In genomic region chr1:162578071-162578705, GRCh38 we compare ENCODE assay signal across 16 cellular contexts.
"Had no signal": no experiment of that assay in that cellular context is flagged by ENCODE, and none has a peak within 500 bp of the region (broad histone marks: within the 10 kb centered on the region; RNA-seq: fewer than 3 reads in every experiment).

No MANE protein-coding gene starts in this region.

- H3K4me1 Mint-ChIP-seq: activated B cell treated with CpG ODN at 0.5 μM for 24 hours; activated CD4-positive, alpha-beta T cell treated with anti-CD3 and anti-CD28 coated beads, Interleukin-2, amount 10 ng/mL, durations not matched to agents 24 days and 14 days; activated naive CD4-positive, alpha-beta T cell treated with anti-CD3 and anti-CD28 coated beads, Interleukin-2, amount 50 U/mL, for 24 hours; neural crest cell had no signal

- H3K27ac Mint-ChIP-seq: activated B cell treated with CpG ODN at 0.5 μM for 24 hours; activated CD4-positive, alpha-beta T cell treated with anti-CD3 and anti-CD28 coated beads, Interleukin-2, amount 10 ng/mL, durations not matched to agents 24 days and 14 days; activated naive CD4-positive, alpha-beta T cell treated with anti-CD3 and anti-CD28 coated beads, Interleukin-2, amount 50 U/mL, for 24 hours; brain; T-helper 1 cell treated with Interleukin-12 subunit alpha and Interleukin-12 subunit beta and Interleukin-4 antibody, amounts not matched to agents 30 μg/mL and 1 μg/mL, for 36 hours had no signal

- H3K9me3 Mint-ChIP-seq: activated B cell treated with CpG ODN at 0.5 μM for 24 hours; activated CD4-positive, alpha-beta T cell treated with anti-CD3 and anti-CD28 coated beads, Interleukin-2, amount 10 ng/mL, durations not matched to agents 24 days and 14 days; activated naive CD4-positive, alpha-beta T cell treated with anti-CD3 and anti-CD28 coated beads, Interleukin-2, amount 50 U/mL, for 24 hours; brain; neural crest cell; T-helper 1 cell treated with Interleukin-12 subunit alpha and Interleukin-12 subunit beta and Interleukin-4 antibody, amounts not matched to agents 30 μg/mL and 1 μg/mL, for 36 hours had no signal

- H3K27me3 Mint-ChIP-seq: activated B cell treated with CpG ODN at 0.5 μM for 24 hours; activated CD4-positive, alpha-beta T cell treated with anti-CD3 and anti-CD28 coated beads, Interleukin-2, amount 10 ng/mL, durations not matched to agents 24 days and 14 days; activated naive CD4-positive, alpha-beta T cell treated with anti-CD3 and anti-CD28 coated beads, Interleukin-2, amount 50 U/mL, for 24 hours; brain had no signal

- H3K4me3 Mint-ChIP-seq: activated B cell treated with CpG ODN at 0.5 μM for 24 hours; activated CD4-positive, alpha-beta T cell treated with anti-CD3 and anti-CD28 coated beads, Interleukin-2, amount 10 ng/mL, durations not matched to agents 24 days and 14 days; activated naive CD4-positive, alpha-beta T cell treated with anti-CD3 and anti-CD28 coated beads, Interleukin-2, amount 50 U/mL, for 24 hours; brain; neural crest cell; T-helper 1 cell treated with Interleukin-12 subunit alpha and Interleukin-12 subunit beta and Interleukin-4 antibody, amounts not matched to agents 30 μg/mL and 1 μg/mL, for 36 hours had no signal

- H3K27me3 ChIP-seq: pancreas, tibial artery, uterus had no signal

- H3K4me1 ChIP-seq: uterus had no signal

- H3K27ac ChIP-seq: pancreas, tibial artery, uterus had no signal

- H3K9me3 ChIP-seq: pancreas, tibial artery, uterus had no signal

- H3K4me3 ChIP-seq: pancreas, tibial artery, uterus had no signal

- ATAC-seq: esophagus mucosa, pancreas had no signal

- H3K36me3 ChIP-seq: uterus had no signal

- DNase-seq: activated B cell treated with CpG ODN at 0.5 μM for 24 hours; activated CD4-positive, alpha-beta T cell treated with anti-CD3 and anti-CD28 coated beads, Interleukin-2, amount 10 ng/mL, durations not matched to agents 24 days and 14 days; activated CD8-positive, alpha-beta memory T cell treated with anti-CD3 and anti-CD28 coated beads for 24 hours; activated effector memory CD4-positive, alpha-beta T cell treated with Interleukin-2 at 50 U/mL for 16 hours; activated T-cell treated with anti-CD3 and anti-CD28 coated beads for 4 hours; amniotic stem cell; foreskin fibroblast; pancreas; small intestine; tibial artery; uterus had no signal
